Comparison of ENCODE assay signal across 25 cellular contexts in genomic region chr1:90605070-90605469, GRCh38.
"Had no signal": no experiment of that assay in that cellular context is flagged by ENCODE, and none has a peak within 500 bp of the region (broad histone marks: within the 10 kb centered on the region; RNA-seq: fewer than 3 reads in every experiment).

No MANE protein-coding gene starts in this region.

- H3K9me3 ChIP-seq: colonic mucosa, gastrocnemius medialis, mucosa of descending colon, right lobe of liver, thoracic aorta, upper lobe of left lung had no signal

- H3K4me3 ChIP-seq: colonic mucosa, gastrocnemius medialis, lung, mucosa of descending colon, right lobe of liver, thoracic aorta, tibial nerve, upper lobe of left lung had no signal

- H3K4me1 ChIP-seq: colonic mucosa, gastrocnemius medialis, parathyroid adenoma, right lobe of liver, tibial nerve, upper lobe of left lung had no signal

- ATAC-seq: esophagus mucosa; gastrocnemius medialis; mucosa of descending colon; natural killer cell treated with Interleukin-12 subunit alpha and Interleukin-12 subunit beta and Interleukin-15 and Interleukin-18, amount 100 ng/mL, for 72 hours; right lobe of liver; stimulated activated naive B cell treated with anti-CD40 and anti-IgM and Interleukin-4, amounts not matched to agents 10 μg/mL and 1 μg/mL and 100 μg/mL, for 72 hours had no signal

- H3K27me3 ChIP-seq: colonic mucosa, gastrocnemius medialis, right lobe of liver, tibial nerve, upper lobe of left lung had no signal

- H3K27ac ChIP-seq: colonic mucosa, epithelial cell of prostate, gastrocnemius medialis, parathyroid adenoma, right lobe of liver, thoracic aorta, tibial nerve, upper lobe of left lung had no signal

- DNase-seq: colonic mucosa; effector CD8-positive, alpha-beta T cell; endodermal cell; foreskin fibroblast; gastrocnemius medialis; head of caudate nucleus; hippocampal formation; immature natural killer cell; islet precursor cell; kidney glomerular epithelial cell; mucosa of descending colon; naive B cell; right lobe of liver; small intestine; stimulated activated CD4-positive, alpha-beta T cell treated with anti-CD3 and anti-CD28 coated beads, Interleukin-15, amount 100 ng/mL, for 24 hours; stimulated activated CD4-positive, alpha-beta T cell treated with anti-CD3 and anti-CD28 coated beads, Interleukin-2, amount 100 ng/mL, for 48 hours; stimulated activated naive B cell treated with anti-CD40 and anti-IgM and Interleukin-4, amounts not matched to agents 10 μg/mL and 1 μg/mL and 100 μg/mL, for 72 hours; upper lobe of left lung had no signal

- H3K36me3 ChIP-seq: colonic mucosa, gastrocnemius medialis, right lobe of liver, thoracic aorta, tibial nerve, upper lobe of left lung had no signal
